Comparison of ENCODE assay signal across 21 cellular contexts in genomic region chr13:80604094-80604493, GRCh38.
A peak's percentile ranks its signal among the peaks of the same experiment; 100 is the strongest.
DNase-seq lines count a peak whose midpoint lies in the region; ATAC-seq, FAIRE-seq and TF ChIP-seq lines count a peak whose summit lies in the region.
"Had no signal": no experiment of that assay in that cellular context is flagged by ENCODE, and none has a peak within 500 bp of the region (broad histone marks: within the 10 kb centered on the region; RNA-seq: fewer than 3 reads in every experiment).

No MANE protein-coding gene starts in this region.

- H3K9me3 ChIP-seq in OCI-LY1 (ENCODE audit: low read length) = no peaks in the 10 kb centered on the region
- no peaks in the 10 kb centered on the region for H3K9me3 ChIP-seq in H1 (ENCODE audit: insufficient read depth in 2 of 2, low read depth in 1 of 2, low read length in 1 of 2)
- H3K9me3 ChIP-seq in right cardiac atrium (ENCODE audit: control insufficient read depth, low read length) = no peaks in the 10 kb centered on the region
- H3K9me3 ChIP-seq in testis = no peaks in the 10 kb centered on the region
- H3K9me3 ChIP-seq in SK-N-SH = no peaks in the 10 kb centered on the region
- H3K9me3 ChIP-seq: psoas muscle, thoracic aorta had no signal

- no peak overlapping the region for H2BK12ac ChIP-seq in H1 (ENCODE audit: low read depth, low read length)

- H3K79me2 ChIP-seq in OCI-LY1 (ENCODE audit: insufficient read depth, low read length) = no peaks in the 10 kb centered on the region
- no peaks in the 10 kb centered on the region for H3K79me2 ChIP-seq in H1 (ENCODE audit: control insufficient read depth in 1 of 2, insufficient read depth in 2 of 2, low read length in 2 of 2)
- no peaks in the 10 kb centered on the region for H3K79me2 ChIP-seq in SK-N-SH (ENCODE audit: insufficient read depth)

- H3K4me2 ChIP-seq in OCI-LY1 (ENCODE audit: low read length) (no peak overlapping the region), H1 (ENCODE audit: insufficient read depth in 1 of 2, low read depth in 2 of 2, low read length in 2 of 2) (no peak overlapping the region), SK-N-SH (no peak overlapping the region)

- H2AFZ ChIP-seq in OCI-LY1 (ENCODE audit: low read length) (no peak overlapping the region), H1 (ENCODE audit: low read length) (no peak overlapping the region), SK-N-SH (ENCODE audit: low read depth) (no peak overlapping the region)

- H3F3A ChIP-seq in OCI-LY1 (ENCODE audit: insufficient read depth, low read length) = no peaks in the 10 kb centered on the region
- H3F3A ChIP-seq in SK-N-SH (replicated peaks; ENCODE audit: insufficient read depth) = no peaks in the 10 kb centered on the region

- no peak overlapping the region for H3K4ac ChIP-seq in H1 (replicated peaks; ENCODE audit: insufficient read length, low read depth, low read length)

- H4K20me1 ChIP-seq in OCI-LY1 (ENCODE audit: insufficient read depth, low read length) = no peaks in the 10 kb centered on the region
- no peaks in the 10 kb centered on the region for H4K20me1 ChIP-seq in H1 (replicated peaks in 1 of 2; ENCODE audit: control insufficient read depth in 1 of 2, insufficient read depth in 2 of 2, low read length in 2 of 2)
- no peaks in the 10 kb centered on the region for H4K20me1 ChIP-seq in SK-N-SH (ENCODE audit: insufficient read depth)

- H2BK5ac ChIP-seq in H1 (ENCODE audit: low read depth, low read length) = no peak overlapping the region

- H3K27me3 ChIP-seq in OCI-LY1 (ENCODE audit: insufficient read depth, low read length) = no peaks in the 10 kb centered on the region
- no peaks in the 10 kb centered on the region for H3K27me3 ChIP-seq in H1 (replicated peaks in 1 of 4; ENCODE audit: control insufficient read depth in 3 of 4, extremely low read depth in 1 of 4, insufficient read depth in 3 of 4, low read length in 3 of 4)
- no peaks in the 10 kb centered on the region for H3K27me3 ChIP-seq in right cardiac atrium (ENCODE audit: control insufficient read depth, insufficient read depth)
- H3K27me3 ChIP-seq in testis = no peaks in the 10 kb centered on the region
- H3K27me3 ChIP-seq in SK-N-SH (ENCODE audit: insufficient read depth) = no peaks in the 10 kb centered on the region

- no peaks in the 10 kb centered on the region for H3K79me1 ChIP-seq in H1 (ENCODE audit: low read depth, low read length)

- no peak overlapping the region for H2AK5ac ChIP-seq in H1 (ENCODE audit: low read depth, low read length)

- TF ChIP-seq POLR2A in H1 (IDR thresholded peaks at IDR 0.05; ENCODE audit: control extremely low read depth in 1 of 2, low read depth in 2 of 2, low read length in 2 of 2) (no peak), testis (IDR thresholded peaks at IDR 0.05) (no peak)

- H2BK120ac ChIP-seq in H1 (replicated peaks; ENCODE audit: low read depth, low read length) = no peak overlapping the region

- no peak overlapping the region for H2BK15ac ChIP-seq in H1 (ENCODE audit: low read length)

- H2BK20ac ChIP-seq in H1 (ENCODE audit: low read length) = no peak overlapping the region

- no peak overlapping the region for H3K23ac ChIP-seq in H1 (ENCODE audit: insufficient read length)

- no peak overlapping the region for H4K5ac ChIP-seq in H1 (ENCODE audit: insufficient read length, low read depth, low read length)

- FAIRE-seq in H1 (lab: Jason Lieb, UNC) = no peak
- FAIRE-seq: endometrium, frontal cortex had no signal

- H3K4me3 ChIP-seq in OCI-LY1 (ENCODE audit: low read depth, low read length, poor library complexity, severe bottlenecking) (no peak overlapping the region), H1 (ENCODE audit: extremely low read depth in 1 of 4, insufficient read depth in 2 of 4, low read depth in 3 of 4, low read length in 4 of 4) (no peak overlapping the region), right cardiac atrium (ENCODE audit: low read length) (no peak overlapping the region), testis (no peak overlapping the region), SK-N-SH (ENCODE audit: low read depth in 2 of 2, low read length in 1 of 2) (no peak overlapping the region)
- H3K4me3 ChIP-seq: coronary artery, psoas muscle, SK-N-MC, thoracic aorta had no signal

- no peak overlapping the region for H3K14ac ChIP-seq in H1 (ENCODE audit: insufficient read length)

- peak; percentile 13; the same call in 1 of the 2 replicates for TF ChIP-seq CTCF in OCI-LY1 (IDR thresholded peaks at IDR 0.05; ENCODE audit: low read length)
- TF ChIP-seq CTCF in H1 (IDR thresholded peaks at IDR 0.05; ENCODE audit: control extremely low read depth in 1 of 3, insufficient read depth in 1 of 3, low read depth in 1 of 3, low read length in 3 of 3) = peak in 1 of 3 experiments; percentile 25; a peak in 2 of 4 replicates
- no peak for TF ChIP-seq CTCF in testis (IDR thresholded peaks at IDR 0.05)
- TF ChIP-seq CTCF in SK-N-SH (IDR thresholded peaks at IDR 0.05) = no peak

- H3K56ac ChIP-seq in H1 (replicated peaks; ENCODE audit: insufficient read length, low read depth, low read length) = no peak overlapping the region

- TF ChIP-seq EP300 in H1 (IDR thresholded peaks at IDR 0.05; ENCODE audit: borderline replicate concordance in 1 of 2, low read depth in 2 of 2, low read length in 2 of 2) (no peak), SK-N-SH (IDR thresholded peaks at IDR 0.05; ENCODE audit: borderline replicate concordance in 1 of 2, low read depth in 1 of 2, low read length in 1 of 2) (no peak)

- H3K9ac ChIP-seq in OCI-LY1 (ENCODE audit: low read length) (no peak overlapping the region), H1 (replicated peaks in 1 of 4; ENCODE audit: extremely low read depth in 1 of 4, low read depth in 3 of 4, low read length in 3 of 4) (no peak overlapping the region), SK-N-SH (no peak overlapping the region)

- H3K27ac ChIP-seq in OCI-LY1 (ENCODE audit: low read depth, low read length, poor library complexity, severe bottlenecking) = no peak overlapping the region
- no peak overlapping the region for H3K27ac ChIP-seq in H1 (ENCODE audit: low read depth, low read length)
- no peak overlapping the region for H3K27ac ChIP-seq in right cardiac atrium (ENCODE audit: low read length)
- H3K27ac ChIP-seq in testis = peak overlapping the region in 1 of 2 donors; percentile 60
- no peak overlapping the region for H3K27ac ChIP-seq in SK-N-SH (ENCODE audit: low read depth in 2 of 2, low read length in 1 of 2)
- H3K27ac ChIP-seq: coronary artery, psoas muscle, SK-N-MC, thoracic aorta had no signal

- WGBS in H1 (ENCODE audit: extremely low coverage in 1 of 2, insufficient coverage in 1 of 2, insufficient read length in 1 of 2, insufficient replicate concordance in 2 of 2, low coverage in 1 of 2, low lambda C conversion rate in 2 of 2, missing lambda C conversion rate in 1 of 2), 2 experiments = 82% methylated on average over 3 of the region's 3 CpGs; no CpG with 5 or more reads in 1 of the 2 experiments
- WGBS in right cardiac atrium = 57% methylated on average over 3 of the region's 3 CpGs
- 57 to 65% methylated on average over 3 of the region's 3 CpGs for WGBS in testis, 2 donors
- 74% methylated on average over 3 of the region's 3 CpGs for WGBS in SK-N-SH (ENCODE audit: low lambda C conversion rate)

- ATAC-seq in right cardiac atrium = peak; percentile 55 to 76
- ATAC-seq: activated CD8-positive, alpha-beta T cell treated with anti-CD3 and anti-CD28 coated beads for 36 hours; activated T-cell treated with anti-CD3 and anti-CD28 coated beads, Interleukin-2, amount 50 U/mL, for 4 hours; left lobe of liver had no signal

- CTCF ChIA-PET in H1 (lab: Charles Lee; ENCODE audit: partially characterized antibody) = interaction anchor here (0.8 kb wide), 1 partner anchor 14 kb away, joined by 3 read pairs; no protein-coding TSS in a partner anchor
- CTCF ChIA-PET in SK-N-SH (lab: Yijun Ruan, JAX) = interaction anchor here (1.9 kb wide), 1 partner anchor 13 kb away, joined by 4 read pairs; no protein-coding TSS in a partner anchor

- H3K4me1 ChIP-seq in OCI-LY1 (ENCODE audit: insufficient read depth, low read length, severe bottlenecking) (no peaks in the 10 kb centered on the region), H1 (replicated peaks in 1 of 4; ENCODE audit: control insufficient read depth in 3 of 4, insufficient read depth in 4 of 4, low read length in 3 of 4) (no peaks in the 10 kb centered on the region), right cardiac atrium (ENCODE audit: control insufficient read depth, insufficient read depth, low read length) (no peaks in the 10 kb centered on the region), testis (no peaks in the 10 kb centered on the region), SK-N-SH (ENCODE audit: control insufficient read depth in 1 of 2, insufficient read depth in 2 of 2, low read depth in 1 of 2, low read length in 1 of 2) (no peaks in the 10 kb centered on the region; a peak in 1 of 4 replicates)
- H3K4me1 ChIP-seq: psoas muscle had no signal

- intact Hi-C loops in right cardiac atrium (cut with DNase I) = no loop called here
- intact Hi-C loops in testis (cut with DNase I; ENCODE audit: low total_unique reads) = no loop called here

- H3K36me3 ChIP-seq in OCI-LY1 (ENCODE audit: insufficient read depth, low read length) = no peaks in the 10 kb centered on the region
- no peaks in the 10 kb centered on the region for H3K36me3 ChIP-seq in H1 (ENCODE audit: control insufficient read depth in 2 of 4, insufficient read depth in 4 of 4, low read length in 3 of 4)
- H3K36me3 ChIP-seq in testis (ENCODE audit: low read depth, missing control alignments) = no peaks in the 10 kb centered on the region
- no peaks in the 10 kb centered on the region for H3K36me3 ChIP-seq in SK-N-SH (replicated peaks in 1 of 2; ENCODE audit: control insufficient read depth in 1 of 2, insufficient read depth in 2 of 2, low read length in 1 of 2)
- H3K36me3 ChIP-seq: thoracic aorta had no signal

- TF ChIP-seq RAD21 in H1 (IDR thresholded peaks at IDR 0.05 in 1 of 2, conservative IDR thresholded peaks at IDR 0.05 in 1 of 2; ENCODE audit: low read depth in 2 of 2, low read length in 2 of 2) (peak; percentile 39 to 45), SK-N-SH (IDR thresholded peaks at IDR 0.05; ENCODE audit: low read length) (no peak)

- H3K9me2 ChIP-seq in OCI-LY1 (ENCODE audit: low read depth, low read length) (no peaks in the 10 kb centered on the region), SK-N-SH (no peaks in the 10 kb centered on the region)

- H3K23me2 ChIP-seq in H1 (ENCODE audit: low read depth, low read length) = no peaks in the 10 kb centered on the region

- POLR2A ChIA-PET in H1 (lab: Charles Lee; ENCODE audit: partially characterized antibody) = no interaction called here
- POLR2A ChIA-PET in SK-N-SH (lab: Yijun Ruan, JAX) = no interaction called here

- no peak overlapping the region for H3K18ac ChIP-seq in H1 (ENCODE audit: extremely low read depth, low read length)

- H4K8ac ChIP-seq in H1 (ENCODE audit: extremely low read depth, insufficient read depth, low read length) = no peak overlapping the region

- no peak overlapping the region for H4K91ac ChIP-seq in H1 (replicated peaks; ENCODE audit: insufficient read length, low read length)

- DNase-seq in H1 (ENCODE audit: low read depth in 1 of 2, low spot score in 2 of 2) = no peak
- peak; percentile 30 to 53 (median 33) for DNase-seq in right cardiac atrium
- peak; percentile 38 for DNase-seq in testis
- no peak for DNase-seq in mucosa of gallbladder (ENCODE audit: low spot score)
- DNase-seq in SK-N-SH = no peak
- DNase-seq in activated effector memory CD4-positive, alpha-beta T cell treated with Interleukin-2 at 50 U/mL for 16 hours = no peak
- DNase-seq: activated B cell treated with CpG ODN at 0.5 μM for 24 hours; activated CD8-positive, alpha-beta T cell treated with anti-CD3 and anti-CD28 coated beads for 36 hours; activated T-cell treated with anti-CD3 and anti-CD28 coated beads, Interleukin-2, amount 50 U/mL, for 4 hours; AML-193; DMS79 treated with DMSO at 0.1 percent for 48 hours; Karpas-422; NCI-H526 had no signal

Comparison
In these comparisons a context has a peak if more than half of its experiments do, and no peak if none do; other contexts are left out.
1. DNase-seq: peak in right cardiac atrium (3 of 3) and testis (single experiment); none in H1 (0 of 2), mucosa of gallbladder (single experiment), SK-N-SH (single experiment) and activated effector memory CD4-positive, alpha-beta T cell treated with Interleukin-2 at 50 U/mL for 16 hours (single experiment).